In genomic region chr14:38553586-38553985, GRCh38 we compare ENCODE assay signal across 1 cellular context.
TF ChIP-seq lines count a peak whose summit lies in the region.

No MANE protein-coding gene starts in this region.

TF ChIP-seq in WTC11, 78 proteins besides CTCF, POLR2A, EP300 and RAD21 (continued from another document):
- no peak for TF ChIP-seq ARID4B (CRISPR knock-in tag; IDR thresholded peaks at IDR 0.05; ENCODE audit: borderline replicate concordance)
- no peak for TF ChIP-seq PREB (CRISPR knock-in tag; IDR thresholded peaks at IDR 0.05; ENCODE audit: borderline replicate concordance)
- no peak for TF ChIP-seq TP53 (CRISPR knock-in tag; IDR thresholded peaks at IDR 0.05)
- no peak for TF ChIP-seq HMGXB4 (CRISPR knock-in tag; IDR thresholded peaks at IDR 0.05)
- TF ChIP-seq MXD4 (CRISPR knock-in tag; IDR thresholded peaks at IDR 0.05; ENCODE audit: borderline replicate concordance), result no peak
- TF ChIP-seq CREB1 (CRISPR knock-in tag; IDR thresholded peaks at IDR 0.05), result no peak
- no peak for TF ChIP-seq CREM (CRISPR knock-in tag; IDR thresholded peaks at IDR 0.05)
- TF ChIP-seq, protein P1, sequence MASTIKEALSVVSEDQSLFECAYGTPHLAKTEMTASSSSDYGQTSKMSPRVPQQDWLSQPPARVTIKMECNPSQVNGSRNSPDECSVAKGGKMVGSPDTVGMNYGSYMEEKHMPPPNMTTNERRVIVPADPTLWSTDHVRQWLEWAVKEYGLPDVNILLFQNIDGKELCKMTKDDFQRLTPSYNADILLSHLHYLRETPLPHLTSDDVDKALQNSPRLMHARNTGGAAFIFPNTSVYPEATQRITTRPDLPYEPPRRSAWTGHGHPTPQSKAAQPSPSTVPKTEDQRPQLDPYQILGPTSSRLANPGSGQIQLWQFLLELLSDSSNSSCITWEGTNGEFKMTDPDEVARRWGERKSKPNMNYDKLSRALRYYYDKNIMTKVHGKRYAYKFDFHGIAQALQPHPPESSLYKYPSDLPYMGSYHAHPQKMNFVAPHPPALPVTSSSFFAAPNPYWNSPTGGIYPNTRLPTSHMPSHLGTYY (CRISPR knock-in tag; IDR thresholded peaks at IDR 0.05), result no peak
- no peak for TF ChIP-seq MYBL2 (CRISPR knock-in tag; IDR thresholded peaks at IDR 0.05)
- no peak for TF ChIP-seq ZNF512 (CRISPR knock-in tag; IDR thresholded peaks at IDR 0.05; ENCODE audit: borderline replicate concordance)
- TF ChIP-seq ATF3 (CRISPR knock-in tag; conservative IDR thresholded peaks at IDR 0.05), result no peak
- TF ChIP-seq JUN (CRISPR knock-in tag; IDR thresholded peaks at IDR 0.05), result no peak
- TF ChIP-seq ZNF671 (CRISPR knock-in tag; IDR thresholded peaks at IDR 0.05), result no peak
- no peak for TF ChIP-seq NFATC4 (CRISPR knock-in tag; IDR thresholded peaks at IDR 0.05)
- TF ChIP-seq GTF2I (CRISPR knock-in tag; conservative IDR thresholded peaks at IDR 0.05), result no peak
- no peak for TF ChIP-seq ZNF396 (CRISPR knock-in tag; IDR thresholded peaks at IDR 0.05; ENCODE audit: borderline replicate concordance)
- TF ChIP-seq RORB (CRISPR knock-in tag; IDR thresholded peaks at IDR 0.05), result no peak
- no peak for TF ChIP-seq ZNF416 (CRISPR knock-in tag; IDR thresholded peaks at IDR 0.05)
TF ChIP-seq in WTC11: peak in this region for 0.
